8 cellular contexts compared by ENCODE assay signal in the genomic region with DNA sequence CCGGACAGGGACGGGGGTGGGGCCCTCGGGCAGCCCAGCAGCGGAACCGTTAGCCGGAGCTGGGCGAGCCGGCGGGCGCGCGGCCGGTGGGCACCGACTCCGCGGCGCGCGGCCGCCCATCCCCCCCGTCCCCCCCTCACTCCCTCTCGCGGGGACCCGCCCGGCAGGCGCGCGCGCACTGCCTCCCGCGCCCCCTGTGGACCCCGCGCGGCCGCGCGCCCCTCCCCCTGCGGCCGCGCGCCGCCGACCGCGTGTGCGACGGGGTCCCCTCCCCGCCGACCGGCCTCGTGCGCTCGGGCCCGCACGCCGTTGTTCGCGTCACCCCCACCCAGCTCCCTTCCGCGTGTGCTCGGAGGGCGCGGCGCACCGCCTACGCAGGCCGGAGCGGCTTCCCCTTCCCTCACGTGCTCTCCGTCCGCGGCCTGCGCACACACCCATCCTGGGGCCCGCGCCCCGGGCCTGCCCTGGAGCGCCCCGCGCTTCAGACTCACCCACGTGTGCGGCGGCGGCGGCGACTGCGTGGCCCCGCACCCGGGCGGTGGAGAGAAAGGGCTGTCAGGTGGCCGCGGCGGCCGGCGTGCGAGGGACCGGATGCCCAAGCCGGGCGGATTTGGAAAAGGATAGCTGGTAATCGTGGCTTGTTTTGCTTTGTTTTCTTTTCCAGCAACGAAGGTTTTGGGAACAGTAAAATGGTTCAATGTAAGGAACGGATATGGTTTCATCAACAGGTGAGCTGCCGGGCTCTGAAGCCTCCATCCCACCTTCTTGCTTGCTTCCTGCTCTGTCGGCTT. TPM values are rescaled to one million over a fixed set of nuclear protein-coding genes. Genes with fewer than 3 reads are reported as not detected.
A peak's percentile ranks its signal among the peaks of the same experiment; 100 is the strongest.
DNase-seq lines count a peak whose midpoint lies in the region; ATAC-seq, FAIRE-seq and TF ChIP-seq lines count a peak whose summit lies in the region.

No MANE protein-coding gene starts in this region.

- peak overlapping the region; percentile 95 for H3K27ac ChIP-seq in HepG2 (ENCODE audit: extremely low read length, insufficient read depth, low read length)

- WGBS in HepG2 (ENCODE audit: low lambda C conversion rate): 2% methylated on average over 26 of the region's 103 CpGs

- H3K4me2 ChIP-seq in HepG2 (ENCODE audit: low read depth, low read length): peak overlapping the region; percentile 99

- no peaks in the 10 kb centered on the region for H3K9me3 ChIP-seq in HepG2 (ENCODE audit: low read length)

- DNase-seq in DMS 273 (lab: John Stamatoyannopoulos, UW; ENCODE audit: unreplicated experiment) (peak; percentile 87), DMS 273 treated with DMSO at 0.1 percent for 48 hours (lab: John Stamatoyannopoulos, UW) (no peak), NCI-H2029 (lab: John Stamatoyannopoulos, UW) (peak; percentile 62), dedifferentiated amniotic fluid mesenchymal stem cell (ENCODE audit: extremely low spot score) (peak; percentile 68), HepG2 (ENCODE audit: low spot score) (peak; percentile 31)
- DNase-seq in activated CD4-positive, alpha-beta T cell treated with anti-CD3 and anti-CD28 coated beads for 48 hours: peak; percentile 77
- DNase-seq in stimulated activated CD4-positive, alpha-beta T cell treated with anti-CD3 and anti-CD28 coated beads, Interleukin-2, amount 100 ng/mL, for 48 hours: peak; percentile 42 to 49

- POLR2A ChIA-PET in HepG2 (lab: Yijun Ruan, JAX): interaction anchor here (0.6 to 5.3 kb wide), 28 partner anchors 9 to 349 kb away, joined by 3 to 51 read pairs (median 4); a partner anchor contains a TSS

- peaks cover 71% of the 10 kb centered on the region for H3K79me2 ChIP-seq in HepG2 (ENCODE audit: insufficient read depth, low read length)

- CTCF ChIA-PET in HepG2 (lab: Yijun Ruan, JAX; ENCODE audit: low intra/inter-chr PET ratio, low total read pairs): no interaction called here

- FAIRE-seq in HepG2 (lab: Jason Lieb, UNC): no peak

- TF ChIP-seq CTCF in HepG2 (CRISPR knock-in tag; IDR thresholded peaks at IDR 0.05): no peak

- no TSS peak for BruUV-seq in HepG2 (replicated peaks; lab: Mats Ljungman, UMichigan)

- TF ChIP-seq EP300 in HepG2 (IDR thresholded peaks at IDR 0.05; ENCODE audit: low read depth in 2 of 2, low read length in 2 of 2) (no peak), HepG2 (CRISPR knock-in tag; IDR thresholded peaks at IDR 0.05; ENCODE audit: borderline replicate concordance) (peak; percentile 39; the same call in 1 of the 2 replicates)

- peak; percentile 37 to 69; a peak in 3 of 4 replicates for TF ChIP-seq POLR2A in HepG2 (IDR thresholded peaks at IDR 0.05; ENCODE audit: insufficient read depth in 1 of 2, low read depth in 2 of 2, low read length in 2 of 2)

- peak overlapping the region; percentile 80 for H3K9ac ChIP-seq in HepG2 (ENCODE audit: insufficient read depth, low read depth, low read length)

- peaks cover 3 to 12% of the 10 kb centered on the region in 2 experiments; a peak in 3 of 5 replicates for H3K36me3 ChIP-seq in HepG2 (replicated peaks in 1 of 2; ENCODE audit: control insufficient read depth in 1 of 2, insufficient read depth in 2 of 2, low read length in 2 of 2)

- peak; percentile 41 for ATAC-seq in HG02678 (IDR thresholded peaks at IDR 0.05; ENCODE audit: unreplicated experiment)
- peak; percentile 43 for ATAC-seq in HepG2

- no peak overlapping the region for H2AFZ ChIP-seq in HepG2 (ENCODE audit: low read length)

- peak overlapping the region; percentile 66 to 87 (median 86) for H3K4me3 ChIP-seq in HepG2 (replicated peaks in 1 of 3; ENCODE audit: insufficient read depth in 1 of 3, low read depth in 2 of 3, low read length in 3 of 3)

- H3K27me3 ChIP-seq in HepG2 (ENCODE audit: control insufficient read depth in 1 of 2, insufficient read depth in 2 of 2, low read length in 2 of 2): no peaks in the 10 kb centered on the region; a peak in 1 of 5 replicates

- intact Hi-C loops in HepG2 (cut with micrococcal nuclease; ENCODE audit: unreplicated experiment): loop anchor here (2.0 kb wide), 1 partner anchor 24 kb away; a partner anchor contains a TSS

- peaks cover 47% of the 10 kb centered on the region for H4K20me1 ChIP-seq in HepG2 (ENCODE audit: insufficient read depth, low read length)

- in situ Hi-C loops in HepG2 (cut with HindIII; ENCODE audit: extremely low pct_ligation_motif_present, low pct_unique_long_range_greater_than_20kb): no loop called here

- H3K4me1 ChIP-seq in HepG2 (ENCODE audit: insufficient read depth, low read length): peaks cover 57% of the 10 kb centered on the region

- TF ChIP-seq RAD21 in HepG2 (CRISPR knock-in tag; IDR thresholded peaks at IDR 0.05): peak; percentile 5; the same call in 1 of the 2 replicates

RNA-seq across cellular contexts. Expression of a gene that starts 0.7 kb away (rescaled TPM):
- total RNA-seq in HepG2 (2016; rRNA removed; fragmentation: Illumina TruSeq; extraction: Trizol): 500 and 628 TPM in 2 replicates
- total RNA-seq in HepG2 (2016; cell fraction: cytosol; rRNA removed; fragmentation: Illumina TruSeq; extraction: Trizol; ENCODE audit: low read depth): 2,635 and 2,855 TPM in 2 replicates
- total RNA-seq in HepG2 (2016; cell fraction: insoluble cytoplasmic fraction; rRNA removed; fragmentation: Illumina TruSeq; extraction: Trizol): 446 and 624 TPM in 2 replicates
- 2,272 and 2,458 TPM in 2 replicates for total RNA-seq in HepG2 (2016; cell fraction: membrane; rRNA removed; fragmentation: Illumina TruSeq; extraction: Trizol)
- total RNA-seq in HepG2 (2016; cell fraction: nucleus; rRNA removed; fragmentation: Illumina TruSeq; extraction: Trizol): 173 and 199 TPM in 2 replicates
- 228 and 339 TPM in 2 replicates for polyA plus RNA-seq in HepG2 (2011; rRNA removed)
- polyA plus RNA-seq in HepG2 (2011; cell fraction: cytosol; rRNA removed): 382 and 398 TPM in 2 replicates
- 111 and 112 TPM in 2 replicates for polyA plus RNA-seq in HepG2 (2011; cell fraction: nucleus; rRNA removed)
- 423 and 572 TPM in 2 replicates for polyA plus RNA-seq in HepG2 (2012)
- polyA plus RNA-seq in HepG2 (2016; cell fraction: cytosol; fragmentation: Illumina TruSeq; extraction: Trizol; ENCODE audit: low read depth): 6,320 and 6,728 TPM in 2 replicates
- 864 and 1,004 TPM in 2 replicates for polyA plus RNA-seq in HepG2 (2016; cell fraction: insoluble cytoplasmic fraction; fragmentation: Illumina TruSeq; extraction: Trizol; ENCODE audit: low read depth)
- 4,286 and 4,875 TPM in 2 replicates for polyA plus RNA-seq in HepG2 (2016; cell fraction: membrane; fragmentation: Illumina TruSeq; extraction: Trizol; ENCODE audit: low read depth)
- polyA plus RNA-seq in HepG2 (2016; cell fraction: nucleus; fragmentation: Illumina TruSeq; extraction: Trizol; ENCODE audit: insufficient read depth, low read depth): 505 and 511 TPM in 2 replicates
- polyA minus RNA-seq in HepG2 (2011; rRNA and poly(A)+ RNA removed; ENCODE audit: low replicate concordance): 85.6 and 223 TPM in 2 replicates
- 140 and 193 TPM in 2 replicates for polyA minus RNA-seq in HepG2 (2011; cell fraction: cytosol; rRNA and poly(A)+ RNA removed)
- 69.1 and 71.2 TPM in 2 replicates for polyA minus RNA-seq in HepG2 (2011; cell fraction: nucleus; rRNA and poly(A)+ RNA removed)

RNA-seq across cellular contexts. Expression of a gene that starts 24.7 kb away (rescaled TPM):
- 72.6 and 93.3 TPM in 2 replicates for total RNA-seq in HepG2 (2016; rRNA removed; fragmentation: Illumina TruSeq; extraction: Trizol)
- 20.2 and 21.3 TPM in 2 replicates for total RNA-seq in HepG2 (2016; cell fraction: cytosol; rRNA removed; fragmentation: Illumina TruSeq; extraction: Trizol; ENCODE audit: low read depth)
- 76.3 and 109 TPM in 2 replicates for total RNA-seq in HepG2 (2016; cell fraction: insoluble cytoplasmic fraction; rRNA removed; fragmentation: Illumina TruSeq; extraction: Trizol)
- total RNA-seq in HepG2 (2016; cell fraction: membrane; rRNA removed; fragmentation: Illumina TruSeq; extraction: Trizol): 24.6 and 26.1 TPM in 2 replicates
- total RNA-seq in HepG2 (2016; cell fraction: nucleus; rRNA removed; fragmentation: Illumina TruSeq; extraction: Trizol): 37.4 and 40.5 TPM in 2 replicates
- polyA plus RNA-seq in HepG2 (2011; rRNA removed): 18.7 and 29.9 TPM in 2 replicates
- polyA plus RNA-seq in HepG2 (2011; cell fraction: cytosol; rRNA removed): 22.9 and 28.2 TPM in 2 replicates
- polyA plus RNA-seq in HepG2 (2011; cell fraction: nucleus; rRNA removed): 14.9 TPM in 2 replicates
- polyA plus RNA-seq in HepG2 (2012): 11.7 and 27.7 TPM in 2 replicates
- polyA plus RNA-seq in HepG2 (2016; cell fraction: cytosol; fragmentation: Illumina TruSeq; extraction: Trizol; ENCODE audit: low read depth): 19.5 and 21.5 TPM in 2 replicates
- polyA plus RNA-seq in HepG2 (2016; cell fraction: insoluble cytoplasmic fraction; fragmentation: Illumina TruSeq; extraction: Trizol; ENCODE audit: low read depth): 116 and 122 TPM in 2 replicates
- polyA plus RNA-seq in HepG2 (2016; cell fraction: membrane; fragmentation: Illumina TruSeq; extraction: Trizol; ENCODE audit: low read depth): 20.9 and 23.8 TPM in 2 replicates
- 53.7 and 57.5 TPM in 2 replicates for polyA plus RNA-seq in HepG2 (2016; cell fraction: nucleus; fragmentation: Illumina TruSeq; extraction: Trizol; ENCODE audit: insufficient read depth, low read depth)
- polyA minus RNA-seq in HepG2 (2011; rRNA and poly(A)+ RNA removed; ENCODE audit: low replicate concordance): 10.2 and 39.1 TPM in 2 replicates
- polyA minus RNA-seq in HepG2 (2011; cell fraction: cytosol; rRNA and poly(A)+ RNA removed): 5.0 and 11.2 TPM in 2 replicates
- polyA minus RNA-seq in HepG2 (2011; cell fraction: nucleus; rRNA and poly(A)+ RNA removed): 20.1 and 20.9 TPM in 2 replicates

RNA-seq across cellular contexts. Expression of a gene that starts 57.1 kb away (rescaled TPM):
- total RNA-seq in HepG2 (2016; rRNA removed; fragmentation: Illumina TruSeq; extraction: Trizol): 4.3 and 7.6 TPM in 2 replicates
- 1.0 and 1.9 TPM in 2 replicates for total RNA-seq in HepG2 (2016; cell fraction: cytosol; rRNA removed; fragmentation: Illumina TruSeq; extraction: Trizol; ENCODE audit: low read depth)
- 3.7 and 6.4 TPM in 2 replicates for total RNA-seq in HepG2 (2016; cell fraction: insoluble cytoplasmic fraction; rRNA removed; fragmentation: Illumina TruSeq; extraction: Trizol)
- total RNA-seq in HepG2 (2016; cell fraction: membrane; rRNA removed; fragmentation: Illumina TruSeq; extraction: Trizol): 4.7 and 5.3 TPM in 2 replicates
- 5.6 and 6.8 TPM in 2 replicates for total RNA-seq in HepG2 (2016; cell fraction: nucleus; rRNA removed; fragmentation: Illumina TruSeq; extraction: Trizol)
- polyA plus RNA-seq in HepG2 (2011; rRNA removed): 5.0 and 5.3 TPM in 2 replicates
- 3.6 and 5.9 TPM in 2 replicates for polyA plus RNA-seq in HepG2 (2011; cell fraction: cytosol; rRNA removed)
- polyA plus RNA-seq in HepG2 (2011; cell fraction: nucleus; rRNA removed): 4.7 and 5.6 TPM in 2 replicates
- polyA plus RNA-seq in HepG2 (2012): 2.5 and 3.7 TPM in 2 replicates
- polyA plus RNA-seq in HepG2 (2016; cell fraction: cytosol; fragmentation: Illumina TruSeq; extraction: Trizol; ENCODE audit: low read depth): 2.8 and 3.0 TPM in 2 replicates
- polyA plus RNA-seq in HepG2 (2016; cell fraction: insoluble cytoplasmic fraction; fragmentation: Illumina TruSeq; extraction: Trizol; ENCODE audit: low read depth): 3.9 and 4.5 TPM in 2 replicates
- polyA plus RNA-seq in HepG2 (2016; cell fraction: membrane; fragmentation: Illumina TruSeq; extraction: Trizol; ENCODE audit: low read depth): 5.5 TPM in 2 replicates
- polyA plus RNA-seq in HepG2 (2016; cell fraction: nucleus; fragmentation: Illumina TruSeq; extraction: Trizol; ENCODE audit: insufficient read depth, low read depth): 8.6 and 9.4 TPM in 2 replicates
- 10.8 TPM in 1 of 2 replicates, not detected in the other for polyA minus RNA-seq in HepG2 (2011; rRNA and poly(A)+ RNA removed; ENCODE audit: low replicate concordance)
- polyA minus RNA-seq in HepG2 (2011; cell fraction: cytosol; rRNA and poly(A)+ RNA removed): 2.8 and 2.9 TPM in 2 replicates
- polyA minus RNA-seq in HepG2 (2011; cell fraction: nucleus; rRNA and poly(A)+ RNA removed): 1.2 and 2.1 TPM in 2 replicates
